Comparison of ENCODE assay signal across 1 cellular context in the genomic region with DNA sequence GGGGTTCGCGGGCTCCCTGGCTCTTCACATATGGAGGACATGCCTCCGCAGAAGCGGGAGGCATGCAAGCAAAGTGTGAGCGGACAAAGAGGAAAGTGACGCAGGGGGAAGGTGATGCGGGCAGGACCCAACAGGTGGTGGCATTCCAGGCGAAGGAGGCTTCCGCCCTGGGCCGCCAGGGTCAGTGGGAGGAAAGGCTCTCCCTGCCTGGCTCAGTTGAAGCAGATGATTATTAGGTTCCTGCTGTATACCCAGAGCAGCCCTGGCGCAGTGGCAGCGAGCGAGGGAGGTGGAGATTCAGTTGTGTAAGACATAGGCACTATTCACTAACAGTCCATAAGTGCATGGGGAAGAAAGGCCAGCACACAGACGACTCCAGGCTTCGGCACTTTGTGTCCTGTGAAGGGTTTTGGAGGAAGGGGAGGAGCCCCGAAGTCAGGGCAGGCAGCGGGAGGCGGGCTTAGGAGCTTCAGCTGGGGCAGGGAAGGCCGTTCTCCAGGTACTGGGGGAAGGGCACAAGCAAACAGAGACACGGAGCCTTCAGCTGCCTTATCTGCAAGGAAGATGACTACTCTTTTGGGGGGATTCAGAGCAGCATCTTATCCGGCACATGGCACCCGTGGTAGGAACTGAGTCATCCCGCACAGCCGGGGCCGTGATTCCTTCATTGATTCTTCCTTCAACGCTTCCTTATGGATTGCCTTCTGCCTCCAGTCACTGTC.
TF ChIP-seq lines count a peak whose summit lies in the region.

No MANE protein-coding gene starts in this region.

TF ChIP-seq in GM23338, 12 proteins besides CTCF, POLR2A, EP300 and RAD21:
- peak; percentile 80 for TF ChIP-seq CREB1 (CRISPR knock-in tag; IDR thresholded peaks at IDR 0.05; ENCODE audit: low read depth)
- TF ChIP-seq, protein P1, sequence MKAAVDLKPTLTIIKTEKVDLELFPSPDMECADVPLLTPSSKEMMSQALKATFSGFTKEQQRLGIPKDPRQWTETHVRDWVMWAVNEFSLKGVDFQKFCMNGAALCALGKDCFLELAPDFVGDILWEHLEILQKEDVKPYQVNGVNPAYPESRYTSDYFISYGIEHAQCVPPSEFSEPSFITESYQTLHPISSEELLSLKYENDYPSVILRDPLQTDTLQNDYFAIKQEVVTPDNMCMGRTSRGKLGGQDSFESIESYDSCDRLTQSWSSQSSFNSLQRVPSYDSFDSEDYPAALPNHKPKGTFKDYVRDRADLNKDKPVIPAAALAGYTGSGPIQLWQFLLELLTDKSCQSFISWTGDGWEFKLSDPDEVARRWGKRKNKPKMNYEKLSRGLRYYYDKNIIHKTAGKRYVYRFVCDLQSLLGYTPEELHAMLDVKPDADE (IDR thresholded peaks at IDR 0.05): no peak
- TF ChIP-seq POLR2AphosphoS5 (IDR thresholded peaks at IDR 0.05; ENCODE audit: low read depth): peak; percentile 45
